15 cellular contexts compared by ENCODE assay signal in genomic region chr18:42011053-42011452, GRCh38. TPM values are rescaled to one million over a fixed set of nuclear protein-coding genes. Genes with fewer than 3 reads are reported as not detected.
DNase-seq lines count a peak whose midpoint lies in the region; ATAC-seq and TF ChIP-seq lines count a peak whose summit lies in the region.
"Had no signal": no experiment of that assay in that cellular context is flagged by ENCODE, and none has a peak within 500 bp of the region (broad histone marks: within the 10 kb centered on the region; RNA-seq: fewer than 3 reads in every experiment).

No MANE protein-coding gene starts in this region.

- H3K27ac Mint-ChIP-seq in MCF 10A (ENCODE audit: low read depth, unreplicated experiment), result no peak overlapping the region
- H3K27ac Mint-ChIP-seq: mesothelial cell of epicardium had no signal

- peaks cover 6% of the 10 kb centered on the region for H3K4me1 Mint-ChIP-seq in MCF 10A (ENCODE audit: insufficient read depth, unreplicated experiment)
- H3K4me1 Mint-ChIP-seq: mesothelial cell of epicardium had no signal

- H3K9me3 ChIP-seq in left ventricle myocardium inferior (replicated peaks), result no peaks in the 10 kb centered on the region

- peak; percentile 80 for DNase-seq in GM12865 (ENCODE audit: low read depth)
- no peak for DNase-seq in EL
- no peak for DNase-seq in MCF 10A (ENCODE audit: unreplicated experiment)
- DNase-seq in HuH-7.5 (ENCODE audit: low spot score), result no peak
- DNase-seq in left ventricle myocardium inferior, result no peak
- DNase-seq: activated CD4-positive, alpha-beta T cell treated with anti-CD3 and anti-CD28 coated beads for 4 hours; AML-193; amniotic stem cell; MV-4-11; NCI-H748 treated with DMSO at 0.1 percent for 48 hours had no signal

- H3K27ac ChIP-seq in left ventricle myocardium inferior (replicated peaks), result no peak overlapping the region
- H3K27ac ChIP-seq: hepatocyte had no signal

- POLR2A ChIA-PET in MCF 10A (lab: Yijun Ruan, JAX), result no interaction called here

- H3K4me1 ChIP-seq in left ventricle myocardium inferior, result no peaks in the 10 kb centered on the region

- H3K36me3 ChIP-seq in left ventricle myocardium inferior, result peaks cover 70% of the 10 kb centered on the region

- H3K4me3 Mint-ChIP-seq in MCF 10A (ENCODE audit: unreplicated experiment), result no peak overlapping the region
- H3K4me3 Mint-ChIP-seq: mesothelial cell of epicardium had no signal

- no peaks in the 10 kb centered on the region for H3K9me3 Mint-ChIP-seq in MCF 10A (ENCODE audit: unreplicated experiment)
- H3K9me3 Mint-ChIP-seq: mesothelial cell of epicardium had no signal

- H3K27me3 ChIP-seq in left ventricle myocardium inferior (ENCODE audit: low read depth), result no peaks in the 10 kb centered on the region
- H3K27me3 ChIP-seq: hepatocyte had no signal

- TF ChIP-seq CTCF in GM12865 (IDR thresholded peaks at IDR 0.05; ENCODE audit: insufficient read depth, low read depth, low read length, missing control alignments), result no peak
- no peak for TF ChIP-seq CTCF in MCF 10A (IDR thresholded peaks at IDR 0.05; ENCODE audit: unreplicated experiment)
- no peak for TF ChIP-seq CTCF in left ventricle myocardium inferior (IDR thresholded peaks at IDR 0.05; ENCODE audit: borderline replicate concordance)

- H3K27me3 Mint-ChIP-seq in MCF 10A (ENCODE audit: insufficient read depth, unreplicated experiment), result no peaks in the 10 kb centered on the region

- CTCF ChIA-PET in MCF 10A (lab: Yijun Ruan, JAX), result interaction anchor here (0.6 to 0.9 kb wide), 2 partner anchors 16 to 17 kb away, joined by 3 read pairs; no protein-coding TSS in a partner anchor

- BruUV-seq in MCF 10A (replicated peaks; lab: Mats Ljungman, UMichigan), result no TSS peak

- intact Hi-C loops in MCF 10A (cut with micrococcal nuclease) (no loop called here), left ventricle myocardium inferior (cut with micrococcal nuclease) (no loop called here)

- H3K36me3 Mint-ChIP-seq in MCF 10A (ENCODE audit: insufficient read depth, unreplicated experiment), result peaks cover 77% of the 10 kb centered on the region

- no peak overlapping the region for H3K4me3 ChIP-seq in GM12865 (ENCODE audit: low read depth, low read length)
- H3K4me3 ChIP-seq in left ventricle myocardium inferior, result no peak overlapping the region
- H3K4me3 ChIP-seq: hepatocyte had no signal

- ATAC-seq in GM19025 (IDR thresholded peaks at IDR 0.05; ENCODE audit: low read depth, unreplicated experiment) (peak; percentile 97), GM21825 (IDR thresholded peaks at IDR 0.05; ENCODE audit: unreplicated experiment) (peak; percentile 98), HG03159 (IDR thresholded peaks at IDR 0.05; ENCODE audit: unreplicated experiment) (peak; percentile 99)

RNA-seq across cellular contexts. Expression of gene PIK3C3, which starts 56.0 kb away (rescaled TPM):
- total RNA-seq in MCF 10A (2022), result 50.5 and 55.4 TPM in 2 replicates
- total RNA-seq in left ventricle myocardium inferior, result 33.2 TPM
